In genomic region chr5:141349917-141350619, GRCh38 we compare ENCODE assay signal across 8 cellular contexts. TPM values are rescaled to one million over a fixed set of nuclear protein-coding genes. Genes with fewer than 3 reads are reported as not detected.
A peak's percentile ranks its signal among the peaks of the same experiment; 100 is the strongest.
DNase-seq lines count a peak whose midpoint lies in the region; ATAC-seq and TF ChIP-seq lines count a peak whose summit lies in the region.

PCDHGB1 (plus strand) TSS chr5:141350099; CDS start chr5:141350261, 162 bp downstream.

- ATAC-seq in GM19467 (IDR thresholded peaks at IDR 0.05; ENCODE audit: unreplicated experiment), result peak; percentile 61
- peak; percentile 88 for ATAC-seq in left ventricle myocardium superior
- no peak for ATAC-seq in left lung
- no peak for ATAC-seq in HG02870 (IDR thresholded peaks at IDR 0.05; ENCODE audit: unreplicated experiment)

- H3K4me1 ChIP-seq in left lung, result no peaks in the 10 kb centered on the region

- intact Hi-C loops in left ventricle myocardium superior (cut with micrococcal nuclease) (no loop called here), left lung (cut with DNase I) (loop anchor here in 1 of 2 donors (10.0 kb wide), 1 partner anchor 215 kb away; no protein-coding TSS in a partner anchor)

- TF ChIP-seq CTCF in left lung (IDR thresholded peaks at IDR 0.05), result no peak

- no peak within 1 kb of the TSS for H3K27ac ChIP-seq in left lung

- H3K9me3 ChIP-seq in left lung, result peaks cover 0 to 77% of the 10 kb centered on the region in 2 donors

- H3K4me3 ChIP-seq in left lung, result no peak within 1 kb of the TSS

- H3K27me3 ChIP-seq in left lung, result peaks cover 5 to 74% of the 10 kb centered on the region in 2 donors

- no peaks in the 10 kb centered on the region for H3K36me3 ChIP-seq in left lung

- peak; percentile 17 for DNase-seq in COLO668 (lab: John Stamatoyannopoulos, UW; ENCODE audit: unreplicated experiment)
- peak; percentile 83 to 87 for DNase-seq in NCI-H2081 (lab: John Stamatoyannopoulos, UW)
- DNase-seq in activated effector memory CD4-positive, alpha-beta T cell treated with anti-CD3 and anti-CD28 coated beads, Interleukin-2, amount 50 U/mL, for 16 hours, result peak; percentile 72
- DNase-seq in left ventricle myocardium superior, result peak; percentile 72
- peak; percentile 27 to 37 for DNase-seq in stimulated activated CD4-positive, alpha-beta T cell treated with anti-CD3 and anti-CD28 coated beads, Interleukin-2, amount 100 ng/mL, for 24 hours
- DNase-seq in left lung, result no peak

RNA-seq across cellular contexts. Expression of gene PCDHGB1, which starts in this region (rescaled TPM):
- 7.1 TPM for total RNA-seq in left ventricle myocardium superior
- 1 to 10 TPM; 1.7 to 2.1 TPM for total RNA-seq in left lung

Comparison
In these comparisons a context has a peak if more than half of its experiments do, and no peak if none do; other contexts are left out.
1. DNase-seq: peak in COLO668 (single experiment), NCI-H2081 (2 of 2), activated effector memory CD4-positive, alpha-beta T cell treated with anti-CD3 and anti-CD28 coated beads, Interleukin-2, amount 50 U/mL, for 16 hours (single experiment), left ventricle myocardium superior (single experiment) and stimulated activated CD4-positive, alpha-beta T cell treated with anti-CD3 and anti-CD28 coated beads, Interleukin-2, amount 100 ng/mL, for 24 hours (2 of 2); none in left lung (0 of 2).
2. ATAC-seq: peak in GM19467 (single experiment) and left ventricle myocardium superior (single experiment); none in left lung (single experiment) and HG02870 (single experiment).